In the genomic region with DNA sequence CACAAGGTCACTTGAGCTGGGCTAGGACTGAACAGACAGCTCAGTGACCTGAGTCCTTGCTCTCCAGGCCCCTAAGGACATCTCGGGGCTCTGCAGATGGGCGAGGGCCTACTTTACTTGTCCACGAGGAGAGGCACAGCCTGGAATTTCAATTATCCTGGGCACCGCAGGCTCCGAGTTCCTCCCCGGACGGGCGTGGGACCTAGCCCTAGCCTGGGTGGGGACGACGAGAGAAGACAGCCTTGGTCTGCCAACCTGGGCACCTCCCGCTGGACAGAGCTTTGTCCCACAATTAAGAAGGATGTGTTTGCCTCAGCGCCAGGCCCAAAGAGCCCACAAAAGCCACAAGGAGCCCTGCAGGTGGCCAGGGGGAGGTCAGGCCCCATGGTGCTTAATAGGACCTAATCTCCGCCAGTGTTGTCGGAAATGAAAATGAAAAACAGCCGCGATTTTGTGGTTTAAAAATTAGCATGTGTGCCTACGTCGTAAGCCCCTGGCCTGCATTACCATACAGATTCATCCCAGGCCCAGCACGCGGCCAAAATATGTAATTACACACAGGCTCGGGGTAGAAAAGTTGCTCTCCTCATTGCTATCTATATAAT, we compare ENCODE assay signal across 22 cellular contexts. TPM values are rescaled to one million over a fixed set of nuclear protein-coding genes. Genes with fewer than 3 reads are reported as not detected.
DNase-seq lines count a peak whose midpoint lies in the region; ATAC-seq and TF ChIP-seq lines count a peak whose summit lies in the region.
"Had no signal": no experiment of that assay in that cellular context is flagged by ENCODE, and none has a peak within 500 bp of the region (broad histone marks: within the 10 kb centered on the region; RNA-seq: fewer than 3 reads in every experiment).

No MANE protein-coding gene starts in this region.

- DNase-seq in NCI-H526 treated with DMSO at 0.1 percent for 48 hours (lab: John Stamatoyannopoulos, UW) (peak; percentile 13), NCI-H526 (lab: John Stamatoyannopoulos, UW) (no peak), NCI-H146 treated with DMSO at 0.1 percent for 48 hours (lab: John Stamatoyannopoulos, UW; ENCODE audit: unreplicated experiment) (peak; percentile 37), endodermal cell (no peak), GM13977 (ENCODE audit: low spot score) (no peak), MG63 (no peak), NCI-H2029 (lab: John Stamatoyannopoulos, UW) (no peak), heart left ventricle (no peak)
- DNase-seq: DMS79; H9; KBM-7; NCI-H1105 treated with DMSO at 0.1 percent for 48 hours; NCI-H1694 treated with DMSO at 0.1 percent for 48 hours; NCI-H748 treated with DMSO at 0.1 percent for 48 hours; NK-92 treated with Interleukin-12 subunit alpha and Interleukin-12 subunit beta, amount 100 ng/mL, for 24 hours; Peyer's patch; T-helper 17 cell had no signal

- H3K27me3 ChIP-seq in endodermal cell (ENCODE audit: control insufficient read depth, insufficient read depth, low read length, poor library complexity, severe bottlenecking) (no peaks in the 10 kb centered on the region), MG63 (0 out of 2 replicates have a peak, but pooled peaks cover 2% of the 10 kb centered on the region), heart left ventricle (peaks cover 17 to 94% (median 45%) of the 10 kb centered on the region in 9 donors)
- H3K27me3 ChIP-seq: Peyer's patch had no signal

- H3K9me3 Mint-ChIP-seq in endodermal cell = peaks cover 19% of the 10 kb centered on the region

- H3K27ac ChIP-seq in endodermal cell (ENCODE audit: low read depth, low read length) (no peak overlapping the region), heart left ventricle (no peak overlapping the region)
- H3K27ac ChIP-seq: 22Rv1, HL-60, Peyer's patch had no signal

- no peak for TF ChIP-seq POLR2A in heart left ventricle (IDR thresholded peaks at IDR 0.05)

- H3K9ac ChIP-seq in endodermal cell (ENCODE audit: extremely low read depth, low read length, poor library complexity, severe bottlenecking) = no peak overlapping the region

- no peak overlapping the region for H3K4me3 Mint-ChIP-seq in endodermal cell
- H3K4me3 Mint-ChIP-seq: H9, T-helper 17 cell had no signal

- H3K27ac Mint-ChIP-seq in endodermal cell = peak overlapping the region; percentile 22
- H3K27ac Mint-ChIP-seq: CD14-positive monocyte, H9, T-helper 17 cell had no signal

- WGBS in endodermal cell (ENCODE audit: insufficient coverage in 1 of 2, insufficient read length in 1 of 2), 2 experiments = 84 to 85% methylated on average over 17 to 21 of the region's 21 CpGs
- 73 to 83% (median 78%) methylated on average over 21 of the region's 21 CpGs for WGBS in heart left ventricle, 4 donors

- in situ Hi-C loops in GM13977 (cut with MboI; ENCODE audit: low pct_unique_long_range_greater_than_20kb, low sequenced_read_pairs, unreplicated experiment) = no loop called here

- H3K27me3 Mint-ChIP-seq in endodermal cell (ENCODE audit: insufficient read depth) = peaks cover 7% of the 10 kb centered on the region

- peaks cover 32% of the 10 kb centered on the region for H3K4me1 Mint-ChIP-seq in endodermal cell
- H3K4me1 Mint-ChIP-seq: CD14-positive monocyte had no signal

- H3K4me3 ChIP-seq in endodermal cell (ENCODE audit: low read length) = no peak overlapping the region
- no peak overlapping the region for H3K4me3 ChIP-seq in MG63
- H3K4me3 ChIP-seq in heart left ventricle = no peak overlapping the region
- H3K4me3 ChIP-seq: Peyer's patch had no signal

- H3K9me3 ChIP-seq in endodermal cell (ENCODE audit: control insufficient read depth, low read length) (peaks cover 24% of the 10 kb centered on the region), MG63 (peaks cover 2% of the 10 kb centered on the region; the same call in 1 of the 2 replicates), heart left ventricle (peaks cover 0 to 14% (median 4%) of the 10 kb centered on the region in 12 donors)

- TF ChIP-seq CTCF in endodermal cell (conservative IDR thresholded peaks at IDR 0.05) = no peak
- TF ChIP-seq CTCF in GM13977 (IDR thresholded peaks at IDR 0.05; ENCODE audit: extremely low read depth, insufficient read depth, missing control alignments) = no peak
- no peak for TF ChIP-seq CTCF in heart left ventricle (IDR thresholded peaks at IDR 0.05)

- H3K36me3 ChIP-seq in endodermal cell (ENCODE audit: control insufficient read depth, insufficient read depth, low read length) (no peaks in the 10 kb centered on the region), MG63 (no peaks in the 10 kb centered on the region), heart left ventricle (no peaks in the 10 kb centered on the region)
- H3K36me3 ChIP-seq: Peyer's patch had no signal

- ATAC-seq in heart left ventricle = no peak
- ATAC-seq: HepG2, T-helper 17 cell had no signal

- intact Hi-C loops in heart left ventricle (cut with DNase I) = no loop called here

- H3K36me3 Mint-ChIP-seq in endodermal cell (ENCODE audit: low read depth) = peaks cover 12% of the 10 kb centered on the region
- H3K36me3 Mint-ChIP-seq: CD14-positive monocyte had no signal

- peaks cover 15% of the 10 kb centered on the region for H3K4me1 ChIP-seq in endodermal cell (ENCODE audit: control insufficient read depth, insufficient read depth, low read length)
- peaks cover 0 to 5% (median 0%) of the 10 kb centered on the region in 12 donors for H3K4me1 ChIP-seq in heart left ventricle
- H3K4me1 ChIP-seq: Peyer's patch had no signal

RNA-seq across cellular contexts. Expression of gene LHX1, which starts 51.4 kb away (rescaled TPM):
- total RNA-seq in endodermal cell = 100 to 1,000 TPM in 1 of 2 donors, 10 to 100 TPM in 1; 85.9 to 259 TPM
- polyA plus RNA-seq in endodermal cell (2013, experiment 1 of 2) = 9.7 TPM
- 17.6 TPM for polyA plus RNA-seq in endodermal cell (2013, experiment 2 of 2)
- not detected in 2 replicates for total RNA-seq in MG63 (2014; rRNA removed; shearing (Covaris generic); ENCODE audit: low replicate concordance)
- total RNA-seq in heart left ventricle = not detected
- polyA plus RNA-seq in heart left ventricle = not detected
- total RNA-seq: HepG2, HT-29, Peyer's patch, T-helper 17 cell had no signal
- polyA plus RNA-seq: CD14-positive monocyte, HepG2 had no signal

Comparison
In these comparisons a context has a peak if more than half of its experiments do, and no peak if none do; other contexts are left out.
1. DNase-seq: peak in NCI-H526 treated with DMSO at 0.1 percent for 48 hours (single experiment) and NCI-H146 treated with DMSO at 0.1 percent for 48 hours (single experiment); none in NCI-H526 (0 of 2), endodermal cell (single experiment), GM13977 (single experiment), MG63 (single experiment), NCI-H2029 (single experiment) and heart left ventricle (0 of 5).
2. RNA of gene LHX1, which starts 51.4 kb away (total RNA-seq): 85.9 to 259 TPM in endodermal cell; not detected in MG63 and not detected in heart left ventricle; every median in the first group is over 10 times any median in the second.